ENCODE assay signal across 14 cellular contexts in genomic region chr7:76390092-76390491, GRCh38.
"Had no signal": no experiment of that assay in that cellular context is flagged by ENCODE, and none has a peak within 500 bp of the region (broad histone marks: within the 10 kb centered on the region; RNA-seq: fewer than 3 reads in every experiment).

No MANE protein-coding gene starts in this region.

- H3K27ac Mint-ChIP-seq: immature natural killer cell had no signal

- H3K79me2 ChIP-seq: parathyroid adenoma had no signal

- H3K4me3 Mint-ChIP-seq: activated naive CD8-positive, alpha-beta T cell treated with anti-CD3 and anti-CD28 coated beads, Interleukin-2, amount 10 ng/mL, durations not matched to agents 7 days and 5 days; immature natural killer cell; stimulated activated effector memory CD8-positive, alpha-beta T cell treated with anti-CD3 and anti-CD28 coated beads, Interleukin-12 subunit alpha, Interleukin-12 subunit beta, amount 100 ng/mL, for 72 hours had no signal

- DNase-seq: activated CD8-positive, alpha-beta memory T cell treated with anti-CD3 and anti-CD28 coated beads, Interleukin-2, amount 50 U/mL, for 48 hours; activated naive CD4-positive, alpha-beta T cell; activated naive CD8-positive, alpha-beta T cell treated with anti-CD3 and anti-CD28 coated beads, Interleukin-2, amount 10 ng/mL, durations not matched to agents 7 days and 5 days; brain microvascular endothelial cell; effector memory CD4-positive, alpha-beta T cell; foreskin melanocyte; immature natural killer cell; stimulated activated CD4-positive, alpha-beta T cell treated with anti-CD3 and anti-CD28 coated beads, Interleukin-12 subunit alpha, Interleukin-12 subunit beta, amount 100 ng/mL, for 4 hours; stimulated activated CD4-positive, alpha-beta T cell treated with anti-CD3 and anti-CD28 coated beads, Interleukin-2, amount 100 ng/mL, for 24 hours; transverse colon had no signal

- H3K27me3 ChIP-seq: brain microvascular endothelial cell, transverse colon had no signal

- H3K36me3 ChIP-seq: brain microvascular endothelial cell, transverse colon had no signal

- H3K9ac ChIP-seq: parathyroid adenoma had no signal

- H3K4me1 ChIP-seq: parathyroid adenoma had no signal

- H3K9me3 ChIP-seq: transverse colon had no signal

- H3K36me3 Mint-ChIP-seq: activated naive CD8-positive, alpha-beta T cell treated with anti-CD3 and anti-CD28 coated beads, Interleukin-2, amount 10 ng/mL, durations not matched to agents 7 days and 5 days; immature natural killer cell had no signal

- ATAC-seq: stimulated activated effector memory CD8-positive, alpha-beta T cell treated with anti-CD3 and anti-CD28 coated beads, Interleukin-12 subunit alpha, Interleukin-12 subunit beta, amount 100 ng/mL, for 72 hours had no signal

- H3K4me3 ChIP-seq: SK-N-MC, transverse colon had no signal

- H3K9me3 Mint-ChIP-seq: activated naive CD8-positive, alpha-beta T cell treated with anti-CD3 and anti-CD28 coated beads, Interleukin-2, amount 10 ng/mL, durations not matched to agents 7 days and 5 days; immature natural killer cell; stimulated activated effector memory CD8-positive, alpha-beta T cell treated with anti-CD3 and anti-CD28 coated beads, Interleukin-12 subunit alpha, Interleukin-12 subunit beta, amount 100 ng/mL, for 72 hours had no signal

- H3K27me3 Mint-ChIP-seq: activated naive CD8-positive, alpha-beta T cell treated with anti-CD3 and anti-CD28 coated beads, Interleukin-2, amount 10 ng/mL, durations not matched to agents 7 days and 5 days had no signal

- H3K27ac ChIP-seq: parathyroid adenoma, SK-N-MC, VCaP had no signal

- H2AFZ ChIP-seq: parathyroid adenoma had no signal
